8 cellular contexts compared by ENCODE assay signal in genomic region chr7:88217675-88218427, GRCh38. TPM values are rescaled to one million over a fixed set of nuclear protein-coding genes. Genes with fewer than 3 reads are reported as not detected.
A peak's percentile ranks its signal among the peaks of the same experiment; 100 is the strongest.
DNase-seq lines count a peak whose midpoint lies in the region; ATAC-seq and TF ChIP-seq lines count a peak whose summit lies in the region.

No MANE protein-coding gene starts in this region.

- H3K23ac ChIP-seq in IMR-90 (ENCODE audit: low read depth, low read length) = peak overlapping the region; percentile 59

- H3K56ac ChIP-seq in IMR-90 (ENCODE audit: extremely low read depth, insufficient read depth, low read length) = no peak overlapping the region

- in situ Hi-C loops in IMR-90 (cut with MboI; ENCODE audit: low sequenced_read_pairs) = no loop called here

- H2BK20ac ChIP-seq in IMR-90 (ENCODE audit: low read depth, low read length) = no peak overlapping the region

- no peak overlapping the region for H2AK5ac ChIP-seq in IMR-90 (ENCODE audit: low read depth, low read length)

- ATAC-seq in GM18498 (IDR thresholded peaks at IDR 0.05; ENCODE audit: unreplicated experiment) (peak; percentile 76), GM21619 (IDR thresholded peaks at IDR 0.05; ENCODE audit: unreplicated experiment) (peak; percentile 73), IMR-90 (ENCODE audit: low read depth) (no peak)
- ATAC-seq in naive thymus-derived CD8-positive, alpha-beta T cell = no peak

- no peaks in the 10 kb centered on the region for H3K27me3 Mint-ChIP-seq in naive thymus-derived CD8-positive, alpha-beta T cell

- H2BK120ac ChIP-seq in IMR-90 (ENCODE audit: low read depth, low read length) = no peak overlapping the region

- peaks cover 2% of the 10 kb centered on the region; the same call in 1 of the 2 replicates for H3K4me1 ChIP-seq in IMR-90 (ENCODE audit: control insufficient read depth, insufficient read depth, low read length)
- H3K4me1 ChIP-seq in ascending aorta = peaks cover 6 to 7% of the 10 kb centered on the region in 2 donors

- H4K5ac ChIP-seq in IMR-90 (ENCODE audit: low read depth, low read length) = no peak overlapping the region

- peaks cover 25 to 56% (median 47%) of the 10 kb centered on the region in 4 donors for H3K4me1 Mint-ChIP-seq in naive thymus-derived CD8-positive, alpha-beta T cell

- BruUV-seq in IMR-90 (replicated peaks; lab: Mats Ljungman, UMichigan) = TSS peak; percentile 17

- H4K91ac ChIP-seq in IMR-90 (ENCODE audit: insufficient read depth, low read depth, low read length) = no peak overlapping the region

- no peak for TF ChIP-seq POLR2A in IMR-90 (IDR thresholded peaks at IDR 0.05; ENCODE audit: low read depth, low read length)

- H3K9ac ChIP-seq in IMR-90 (ENCODE audit: low read depth, low read length) = peak overlapping the region; percentile 80; the same call in 1 of the 2 replicates

- H3K4me3 ChIP-seq in IMR-90 (ENCODE audit: insufficient read depth, low read depth, low read length) (no peak overlapping the region; the same call in 1 of the 2 replicates), ascending aorta (peak overlapping the region in 1 of 2 donors; percentile 82)

- CTCF ChIA-PET in IMR-90 (lab: Yijun Ruan, JAX) = interaction anchor here (1.7 kb wide), 1 partner anchor 9 kb away, joined by 6 read pairs; no protein-coding TSS in a partner anchor

- no peak overlapping the region for H4K8ac ChIP-seq in IMR-90 (ENCODE audit: low read depth in 2 of 2, low read length in 2 of 2)

- no peak overlapping the region for H3K14ac ChIP-seq in IMR-90 (replicated peaks; ENCODE audit: low read depth, low read length)

- H2BK15ac ChIP-seq in IMR-90 (ENCODE audit: low read depth, low read length) = no peak overlapping the region

- intact Hi-C loops in IMR-90 (cut with micrococcal nuclease) = no loop called here
- intact Hi-C loops in ascending aorta (cut with DNase I) = loop anchor here (5.0 to 10.0 kb wide), 4 partner anchors 341 to 1063 kb away; partner anchors contain the start of genes CROT, DBF4, DMTF1 and SLC25A40

- H3K27me3 ChIP-seq in IMR-90 (ENCODE audit: control insufficient read depth, insufficient read depth, low read length) (no peaks in the 10 kb centered on the region), ascending aorta (no peaks in the 10 kb centered on the region)

- DNase-seq in IMR-90 (no peak), ascending aorta (ENCODE audit: low spot score in 2 of 2) (no peak), NCI-H1436 treated with DMSO at 0.1 percent for 48 hours (lab: John Stamatoyannopoulos, UW) (no peak), NCI-H524 (lab: John Stamatoyannopoulos, UW) (no peak), NCI-H2081 treated with DMSO at 0.1 percent for 48 hours (lab: John Stamatoyannopoulos, UW) (no peak)
- DNase-seq in naive thymus-derived CD8-positive, alpha-beta T cell = peak in 2 of 10 donors; percentile 5 to 17

- peaks cover 3% of the 10 kb centered on the region for H3K9me1 ChIP-seq in IMR-90 (ENCODE audit: insufficient read depth, low read length)

- H4K20me1 ChIP-seq in IMR-90 (ENCODE audit: insufficient read depth, low read length) = peaks cover 3% of the 10 kb centered on the region; the same call in 1 of the 2 replicates

- no peak for TF ChIP-seq CTCF in IMR-90 (conservative IDR thresholded peaks at IDR 0.05; ENCODE audit: low read depth, low read length)
- TF ChIP-seq CTCF in ascending aorta (IDR thresholded peaks at IDR 0.05) = no peak

- H3K9me3 Mint-ChIP-seq in naive thymus-derived CD8-positive, alpha-beta T cell = no peaks in the 10 kb centered on the region

- H3K27ac ChIP-seq in IMR-90 (ENCODE audit: insufficient read depth, low read length) (no peak overlapping the region), ascending aorta (peak overlapping the region; percentile 86 to 89)

- H3K27ac Mint-ChIP-seq in naive thymus-derived CD8-positive, alpha-beta T cell = peak overlapping the region; percentile 57 to 98 (median 92)

- no peak for TF ChIP-seq RAD21 in IMR-90 (IDR thresholded peaks at IDR 0.05; ENCODE audit: low read length)

- POLR2A ChIA-PET in IMR-90 (lab: Charles Lee; ENCODE audit: unreplicated experiment) = interaction anchor here (1.2 kb wide), 1 partner anchor 12 kb away, joined by 3 read pairs; no protein-coding TSS in a partner anchor
- POLR2A ChIA-PET in naive thymus-derived CD8-positive, alpha-beta T cell (lab: Charles Lee) = no interaction called here

- no peak overlapping the region for H2AFZ ChIP-seq in IMR-90 (replicated peaks; ENCODE audit: low read length, poor library complexity)

- H3K9me3 ChIP-seq in IMR-90 (ENCODE audit: control insufficient read depth, insufficient read depth, low read length) (no peaks in the 10 kb centered on the region), ascending aorta (no peaks in the 10 kb centered on the region)

- peaks cover 28 to 42% of the 10 kb centered on the region in 2 experiments for H3K79me1 ChIP-seq in IMR-90 (ENCODE audit: low read depth in 1 of 2, low read length in 2 of 2)

- no peak overlapping the region for H2BK5ac ChIP-seq in IMR-90 (ENCODE audit: low read depth, low read length, poor library complexity, severe bottlenecking)

- no peak overlapping the region for H2AK9ac ChIP-seq in IMR-90 (replicated peaks; ENCODE audit: low read depth, low read length, poor library complexity)

- no peak overlapping the region for H3K4ac ChIP-seq in IMR-90 (ENCODE audit: low read depth, low read length)

- H3K4me3 Mint-ChIP-seq in naive thymus-derived CD8-positive, alpha-beta T cell = peak overlapping the region; percentile 88 to 99 (median 97)

- H3K4me2 ChIP-seq in IMR-90 (ENCODE audit: low read depth, low read length) = peak overlapping the region; percentile 97

- H3K36me3 ChIP-seq in IMR-90 (ENCODE audit: control insufficient read depth, insufficient read depth, low read length) = peaks cover 22% of the 10 kb centered on the region
- H3K36me3 ChIP-seq in ascending aorta = peaks cover 10 to 40% of the 10 kb centered on the region in 2 donors

- peaks cover 0 to 40% (median 6%) of the 10 kb centered on the region in 3 donors for H3K36me3 Mint-ChIP-seq in naive thymus-derived CD8-positive, alpha-beta T cell

- no CpG with 5 or more reads among the region's 1 CpG for WGBS in IMR-90 (ENCODE audit: extremely low coverage in 2 of 2, insufficient read length in 1 of 2), 2 experiments

- dilution Hi-C loops in IMR-90 (cut with HindIII; ENCODE audit: low sequenced_read_pairs, unreplicated experiment) = no loop called here

- H3K18ac ChIP-seq in IMR-90 (ENCODE audit: low read depth, low read length) = no peak overlapping the region

TF ChIP-seq in IMR-90, 13 proteins besides CTCF, POLR2A, EP300 and RAD21:
- TF ChIP-seq MXI1 (IDR thresholded peaks at IDR 0.05; ENCODE audit: borderline replicate concordance, low read depth, low read length) (no peak), FOS (IDR thresholded peaks at IDR 0.05; ENCODE audit: low read depth, low read length) (no peak), RFX5 (IDR thresholded peaks at IDR 0.05; ENCODE audit: low read depth, low read length) (no peak), RCOR1 (IDR thresholded peaks at IDR 0.05; ENCODE audit: insufficient replicate concordance, low read length) (no peak), CHD1 (IDR thresholded peaks at IDR 0.05; ENCODE audit: low read depth, low read length) (no peak), SMC3 (IDR thresholded peaks at IDR 0.05; ENCODE audit: low read depth, low read length) (no peak), BHLHE40 (IDR thresholded peaks at IDR 0.05; ENCODE audit: low read depth, low read length) (no peak), MAFK (IDR thresholded peaks at IDR 0.05; ENCODE audit: low read depth, low read length) (no peak), MAZ (IDR thresholded peaks at IDR 0.05; ENCODE audit: borderline replicate concordance, low read depth, low read length) (no peak), CEBPB (IDR thresholded peaks at IDR 0.05; ENCODE audit: low read depth, low read length) (no peak)
- TF ChIP-seq, protein P1, sequence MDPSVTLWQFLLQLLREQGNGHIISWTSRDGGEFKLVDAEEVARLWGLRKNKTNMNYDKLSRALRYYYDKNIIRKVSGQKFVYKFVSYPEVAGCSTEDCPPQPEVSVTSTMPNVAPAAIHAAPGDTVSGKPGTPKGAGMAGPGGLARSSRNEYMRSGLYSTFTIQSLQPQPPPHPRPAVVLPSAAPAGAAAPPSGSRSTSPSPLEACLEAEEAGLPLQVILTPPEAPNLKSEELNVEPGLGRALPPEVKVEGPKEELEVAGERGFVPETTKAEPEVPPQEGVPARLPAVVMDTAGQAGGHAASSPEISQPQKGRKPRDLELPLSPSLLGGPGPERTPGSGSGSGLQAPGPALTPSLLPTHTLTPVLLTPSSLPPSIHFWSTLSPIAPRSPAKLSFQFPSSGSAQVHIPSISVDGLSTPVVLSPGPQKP (IDR thresholded peaks at IDR 0.05; ENCODE audit: borderline replicate concordance, low read depth, low read length) = no peak
- TF ChIP-seq, protein P2, sequence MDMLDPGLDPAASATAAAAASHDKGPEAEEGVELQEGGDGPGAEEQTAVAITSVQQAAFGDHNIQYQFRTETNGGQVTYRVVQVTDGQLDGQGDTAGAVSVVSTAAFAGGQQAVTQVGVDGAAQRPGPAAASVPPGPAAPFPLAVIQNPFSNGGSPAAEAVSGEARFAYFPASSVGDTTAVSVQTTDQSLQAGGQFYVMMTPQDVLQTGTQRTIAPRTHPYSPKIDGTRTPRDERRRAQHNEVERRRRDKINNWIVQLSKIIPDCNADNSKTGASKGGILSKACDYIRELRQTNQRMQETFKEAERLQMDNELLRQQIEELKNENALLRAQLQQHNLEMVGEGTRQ (IDR thresholded peaks at IDR 0.05; ENCODE audit: low read depth, low read length) = no peak

RNA-seq across cellular contexts. Expression of gene SRI, which starts 2.0 kb away (rescaled TPM):
- total RNA-seq in IMR-90 (2012; rRNA removed) (83.3 and 111 TPM in 2 replicates), ascending aorta (16.7 TPM)
- polyA plus RNA-seq in IMR-90 (2012; rRNA removed) = 115 and 126 TPM in 2 replicates
- polyA plus RNA-seq in IMR-90 (2012; cell fraction: cytosol; rRNA removed) = 17.9 and 26.0 TPM in 2 replicates
- polyA plus RNA-seq in IMR-90 (2012; cell fraction: nucleus; rRNA removed; ENCODE audit: low replicate concordance) = 7.7 and 72.2 TPM in 2 replicates
- total RNA-seq in naive thymus-derived CD8-positive, alpha-beta T cell = 10 to 100 TPM; 63.1 to 63.7 TPM
- polyA plus RNA-seq in naive thymus-derived CD8-positive, alpha-beta T cell = 100 to 1,000 TPM; 187 to 254 (median 201) TPM

Comparison
In these comparisons a context has a peak if more than half of its experiments do, and no peak if none do; other contexts are left out.
1. ATAC-seq: peak in GM18498 (single experiment) and GM21619 (single experiment); none in IMR-90 (single experiment) and naive thymus-derived CD8-positive, alpha-beta T cell (0 of 2).